ENCODE assay signal across 8 cellular contexts in genomic region chr4:81844717-81845116, GRCh38.
A peak's percentile ranks its signal among the peaks of the same experiment; 100 is the strongest.
DNase-seq lines count a peak whose midpoint lies in the region; ATAC-seq and TF ChIP-seq lines count a peak whose summit lies in the region.

No MANE protein-coding gene starts in this region.

- H3K27ac ChIP-seq in coronary artery (no peak overlapping the region), left lung (no peak overlapping the region)

- H3K36me3 ChIP-seq in left lung, result no peaks in the 10 kb centered on the region

- no peaks in the 10 kb centered on the region for H3K27me3 ChIP-seq in left lung

- peak; percentile 69 for DNase-seq in AG20443 (ENCODE audit: low spot score)
- DNase-seq in NCI-H345 (lab: John Stamatoyannopoulos, UW), result peak; percentile 59
- DNase-seq in activated CD4-positive, alpha-beta T cell treated with anti-CD3 and anti-CD28 coated beads for 1 hour, result peak; percentile 52
- DNase-seq in coronary artery (ENCODE audit: low spot score), result no peak
- DNase-seq in left lung, result peak in 1 of 2 donors; percentile 51
- DNase-seq in stimulated activated CD4-positive, alpha-beta T cell treated with anti-CD3 and anti-CD28 coated beads, TNF-alpha, amount 100 ng/mL, for 1 hour (ENCODE audit: low read depth in 3 of 3, low spot score in 1 of 3), result peak; percentile 14 to 55 (median 26)

- intact Hi-C loops in left lung (cut with DNase I), result loop anchor here in 1 of 2 donors (5.0 kb wide), 2 partner anchors 377 to 437 kb away; no protein-coding TSS in a partner anchor

- H3K9me3 ChIP-seq in left lung, result no peaks in the 10 kb centered on the region

- ATAC-seq in GM18909 (IDR thresholded peaks at IDR 0.05; ENCODE audit: poor library complexity, unreplicated experiment) (peak; percentile 91), HG03432 (IDR thresholded peaks at IDR 0.05; ENCODE audit: unreplicated experiment) (peak; percentile 92), left lung (peak; percentile 99)

- H3K4me3 ChIP-seq in coronary artery (no peak overlapping the region), left lung (no peak overlapping the region)

- H3K4me1 ChIP-seq in left lung, result no peaks in the 10 kb centered on the region

- TF ChIP-seq CTCF in coronary artery (IDR thresholded peaks at IDR 0.05), result peak; percentile 63
- TF ChIP-seq CTCF in left lung (IDR thresholded peaks at IDR 0.05), result peak; percentile 72 to 81
